8 cellular contexts compared by ENCODE assay signal in genomic region chr17:5111402-5112204, GRCh38. TPM values are rescaled to one million over a fixed set of nuclear protein-coding genes. Genes with fewer than 3 reads are reported as not detected.
DNase-seq lines count a peak whose midpoint lies in the region; ATAC-seq, FAIRE-seq and TF ChIP-seq lines count a peak whose summit lies in the region.

TSS of gene ZNF232 (minus strand) at chr17:5111878. CDS start at chr17:5111822, 56 bp downstream.

- H3K9ac ChIP-seq in keratinocyte (ENCODE audit: control insufficient read depth, extremely low read depth, insufficient read depth, low read length) = peak within 1 kb of the TSS; percentile 71

- dilution Hi-C loops in keratinocyte (cut with MboI; ENCODE audit: extremely low pct_ligation_motif_present, low sequenced_read_pairs) = no loop called here

- H3K9me3 ChIP-seq in keratinocyte (ENCODE audit: control insufficient read depth, low read depth, low read length) = peaks cover 5% of the 10 kb centered on the region

- no peaks in the 10 kb centered on the region for H3K9me1 ChIP-seq in keratinocyte (ENCODE audit: control insufficient read depth, extremely low read depth, insufficient read depth, low read length)

- no peaks in the 10 kb centered on the region for H4K20me1 ChIP-seq in keratinocyte (ENCODE audit: control insufficient read depth, extremely low read depth, insufficient read depth, low read length)

- peaks cover 10% of the 10 kb centered on the region for H3K4me1 ChIP-seq in keratinocyte (ENCODE audit: control insufficient read depth, extremely low read depth, insufficient read depth, low read length)

- ATAC-seq in GM18909 (IDR thresholded peaks at IDR 0.05; ENCODE audit: poor library complexity, unreplicated experiment) = peak; percentile 85
- peak; percentile 90 for ATAC-seq in HG03280 (IDR thresholded peaks at IDR 0.05; ENCODE audit: unreplicated experiment)

- H3K36me3 ChIP-seq in keratinocyte (ENCODE audit: control insufficient read depth in 2 of 2, extremely low read depth in 1 of 2, insufficient read depth in 2 of 2, low read length in 2 of 2) = peaks cover 7 to 10% of the 10 kb centered on the region in 2 experiments

- H3K79me2 ChIP-seq in keratinocyte (ENCODE audit: control insufficient read depth, insufficient read depth, low read length) = no peaks in the 10 kb centered on the region

- CTCF ChIA-PET in AG04449 (lab: Yijun Ruan, JAX) = interaction anchor here (0.6 to 0.7 kb wide), 2 partner anchors 448 to 1800 kb away, joined by 3 read pairs; no protein-coding TSS in a partner anchor

- H3K4me3 ChIP-seq in AG04449 (ENCODE audit: low read depth, low read length) (peak within 1 kb of the TSS; percentile 95), keratinocyte (ENCODE audit: control insufficient read depth in 2 of 3, extremely low read depth in 1 of 3, insufficient read depth in 2 of 3, low read depth in 1 of 3, low read length in 3 of 3) (peak within 1 kb of the TSS; percentile 78 to 83 (median 83))

- peak; percentile 56 for FAIRE-seq in keratinocyte (lab: Jason Lieb, UNC)

- POLR2A ChIA-PET in AG04449 (lab: Yijun Ruan, JAX) = no interaction called here

- TF ChIP-seq CTCF in AG04449 (IDR thresholded peaks at IDR 0.05; ENCODE audit: insufficient read depth, low read length, missing control alignments) = no peak
- TF ChIP-seq CTCF in keratinocyte (optimal IDR thresholded peaks at IDR 0.05 in 1 of 3, IDR thresholded peaks at IDR 0.05 in 1 of 3, conservative IDR thresholded peaks at IDR 0.05 in 1 of 3; ENCODE audit: extremely low read depth in 1 of 3, insufficient read depth in 2 of 3, low read length in 3 of 3) = peak in 2 of 3 experiments; percentile 2 to 13

- DNase-seq in AG04449 (ENCODE audit: low read depth, low spot score) = peak; percentile 38
- DNase-seq in NCI-H446 (lab: John Stamatoyannopoulos, UW) = peak; percentile 74 to 93
- DNase-seq in activated CD4-positive, CD25-positive, alpha-beta regulatory T cell treated with anti-CD3 and anti-CD28 coated beads, Interleukin-2, amount 50 U/mL, for 72 hours = peak; percentile 93
- peak; percentile 50 to 85 for DNase-seq in cerebellar nuclear complex (lab: John Stamatoyannopoulos, UW)
- peak; percentile 56 for DNase-seq in keratinocyte (ENCODE audit: low read depth, low spot score)
- peak; percentile 84 to 96 (median 88) for DNase-seq in stimulated activated CD4-positive, alpha-beta T cell treated with anti-CD3 and anti-CD28 coated beads, Interleukin-12 subunit alpha, Interleukin-12 subunit beta, amount 100 ng/mL, for 48 hours (ENCODE audit: low read depth in 2 of 3, low spot score in 1 of 3)

- peak within 1 kb of the TSS; percentile 98 for H2AFZ ChIP-seq in keratinocyte (ENCODE audit: control insufficient read depth, low read length)

- peak within 1 kb of the TSS; percentile 98 for H3K4me2 ChIP-seq in keratinocyte (ENCODE audit: control insufficient read depth, extremely low read depth, insufficient read depth, low read depth, low read length)

- H3K27ac ChIP-seq in keratinocyte (ENCODE audit: control insufficient read depth, insufficient read depth, low read length) = peak within 1 kb of the TSS; percentile 34

- peaks cover 19% of the 10 kb centered on the region for H3K27me3 ChIP-seq in keratinocyte (ENCODE audit: control insufficient read depth, extremely low read depth, insufficient read depth, low read length)

RNA-seq across cellular contexts. Expression of gene ZNF232, which starts in this region (rescaled TPM):
- 4.2 to 5.2 TPM (median 4.9 TPM) in 3 replicates for polyA plus RNA-seq in keratinocyte
- polyA plus RNA-seq in keratinocyte (2011; ENCODE audit: low read depth) = 8.4 TPM
- polyA plus RNA-seq in keratinocyte (2011; cell fraction: cytosol; rRNA removed) = 2.8 and 5.0 TPM in 2 replicates
- 4.3 and 4.8 TPM in 2 replicates for polyA plus RNA-seq in keratinocyte (2011; cell fraction: nucleus; rRNA removed)
- polyA plus RNA-seq in keratinocyte (2012; ENCODE audit: low replicate concordance) = 4.4 and 4.8 TPM in 2 replicates
- polyA minus RNA-seq in keratinocyte = 2.4 to 4.7 TPM (median 3.5 TPM) in 3 replicates
- polyA minus RNA-seq in keratinocyte (2011; cell fraction: cytosol; rRNA and poly(A)+ RNA removed) = 2.7 TPM
- 1.3 and 2.6 TPM in 2 replicates for polyA minus RNA-seq in keratinocyte (2011; cell fraction: nucleus; rRNA and poly(A)+ RNA removed)

Comparison
In these comparisons a context has a peak if more than half of its experiments do, and no peak if none do; other contexts are left out.
1. Peak in every context shown above with its lines: DNase-seq, ATAC-seq, H3K4me3 ChIP-seq and H3K27ac ChIP-seq.
2. DNase-seq: peak in every context shown above with its lines; median percentile 93 in activated CD4-positive, CD25-positive, alpha-beta regulatory T cell treated with anti-CD3 and anti-CD28 coated beads, Interleukin-2, amount 50 U/mL, for 72 hours; 88 in stimulated activated CD4-positive, alpha-beta T cell treated with anti-CD3 and anti-CD28 coated beads, Interleukin-12 subunit alpha, Interleukin-12 subunit beta, amount 100 ng/mL, for 48 hours; 84 in NCI-H446; 68 in cerebellar nuclear complex; 56 in keratinocyte; 38 in AG04449.